In genomic region chr1:6260433-6260934, GRCh38 we compare ENCODE assay signal across 8 cellular contexts. TPM values are rescaled to one million over a fixed set of nuclear protein-coding genes. Genes with fewer than 3 reads are reported as not detected.
A peak's percentile ranks its signal among the peaks of the same experiment; 100 is the strongest.
DNase-seq lines count a peak whose midpoint lies in the region; ATAC-seq and TF ChIP-seq lines count a peak whose summit lies in the region.

No MANE protein-coding gene starts in this region.

- no peaks in the 10 kb centered on the region for H3K4me1 ChIP-seq in rectal smooth muscle tissue (ENCODE audit: control insufficient read depth, insufficient read depth, low read length)

- no peaks in the 10 kb centered on the region for H3K36me3 ChIP-seq in rectal smooth muscle tissue (ENCODE audit: control insufficient read depth, insufficient read depth, low read length)

- no peak for TF ChIP-seq CTCF in fibroblast of pulmonary artery (IDR thresholded peaks at IDR 0.05; ENCODE audit: low read length, missing control alignments)

- ATAC-seq in GM19463 (IDR thresholded peaks at IDR 0.05; ENCODE audit: unreplicated experiment) = no peak

- H3K27me3 ChIP-seq in rectal smooth muscle tissue (ENCODE audit: control insufficient read depth, insufficient read depth, low read length) = peaks cover 5% of the 10 kb centered on the region

- DNase-seq in stimulated activated CD4-positive, alpha-beta T cell treated with anti-CD3 and anti-CD28 coated beads, Interleukin-15, amount 100 ng/mL, for 24 hours = peak; percentile 32
- DNase-seq in stimulated activated CD4-positive, alpha-beta T cell treated with anti-CD3 and anti-CD28 coated beads, Interleukin-2, amount 100 ng/mL, for 48 hours = no peak
- DNase-seq in RKO (ENCODE audit: low spot score) (peak; percentile 42), fibroblast of pulmonary artery (ENCODE audit: low read depth) (no peak), mucosa of gallbladder (ENCODE audit: low spot score) (no peak), AG08396 (ENCODE audit: low spot score) (no peak)

- H3K9ac ChIP-seq in rectal smooth muscle tissue (ENCODE audit: low read length) = no peak overlapping the region

- H3K4me3 ChIP-seq in fibroblast of pulmonary artery (replicated peaks; ENCODE audit: low read depth, low read length) = peak overlapping the region; percentile 59
- H3K4me3 ChIP-seq in rectal smooth muscle tissue (ENCODE audit: low read length) = peak overlapping the region; percentile 58

- H3K27ac ChIP-seq in rectal smooth muscle tissue (ENCODE audit: low read depth, low read length) = no peak overlapping the region

RNA-seq across cellular contexts. Expression of gene GPR153, which starts 0.4 kb away (rescaled TPM):
- 14.8 TPM for total RNA-seq in mucosa of gallbladder

RNA-seq across cellular contexts. Expression of gene HES3, which starts 16.5 kb away (rescaled TPM):
- total RNA-seq in mucosa of gallbladder = not detected

RNA-seq across cellular contexts. Expression of gene ICMT, which starts 24.7 kb away (rescaled TPM):
- 52.9 TPM for total RNA-seq in mucosa of gallbladder

RNA-seq across cellular contexts. Expression of gene RNF207, which starts 54.6 kb away (rescaled TPM):
- 26.6 TPM for total RNA-seq in mucosa of gallbladder

Comparison
In these comparisons a context has a peak if more than half of its experiments do, and no peak if none do; other contexts are left out.
1. DNase-seq: peak in stimulated activated CD4-positive, alpha-beta T cell treated with anti-CD3 and anti-CD28 coated beads, Interleukin-15, amount 100 ng/mL, for 24 hours (single experiment) and RKO (single experiment); none in stimulated activated CD4-positive, alpha-beta T cell treated with anti-CD3 and anti-CD28 coated beads, Interleukin-2, amount 100 ng/mL, for 48 hours (0 of 2), fibroblast of pulmonary artery (single experiment), mucosa of gallbladder (single experiment) and AG08396 (single experiment).